9 cellular contexts compared by ENCODE assay signal in genomic region chr14:103522028-103522581, GRCh38. TPM values are rescaled to one million over a fixed set of nuclear protein-coding genes. Genes with fewer than 3 reads are reported as not detected.
A peak's percentile ranks its signal among the peaks of the same experiment; 100 is the strongest.
DNase-seq lines count a peak whose midpoint lies in the region; FAIRE-seq and TF ChIP-seq lines count a peak whose summit lies in the region.
"Had no signal": no experiment of that assay in that cellular context is flagged by ENCODE, and none has a peak within 500 bp of the region (broad histone marks: within the 10 kb centered on the region; RNA-seq: fewer than 3 reads in every experiment).

No MANE protein-coding gene starts in this region.

- no peak for TF ChIP-seq POLR2A in breast epithelium (IDR thresholded peaks at IDR 0.05)

- peaks cover 16% of the 10 kb centered on the region for H3K4me1 Mint-ChIP-seq in MCF 10A (ENCODE audit: insufficient read depth, unreplicated experiment)
- peaks cover 16% of the 10 kb centered on the region for H3K4me1 Mint-ChIP-seq in activated naive CD4-positive, alpha-beta T cell treated with anti-CD3 and anti-CD28 coated beads, Interleukin-2, amount 50 U/mL, for 24 hours

- CTCF ChIA-PET in MCF 10A (lab: Yijun Ruan, JAX): interaction anchor here (0.5 to 7.0 kb wide), 6 partner anchors 8 to 199 kb away, joined by 3 to 126 read pairs (median 5); no protein-coding TSS in a partner anchor

- H3K27ac ChIP-seq in breast epithelium (peak overlapping the region; percentile 73 to 83), hepatocyte (peak overlapping the region; percentile 90), small intestine (ENCODE audit: low read depth in 1 of 2, low read length in 1 of 2) (no peak overlapping the region)

- H3K27me3 Mint-ChIP-seq in MCF 10A (ENCODE audit: insufficient read depth, unreplicated experiment): no peaks in the 10 kb centered on the region
- H3K27me3 Mint-ChIP-seq in activated naive CD4-positive, alpha-beta T cell treated with anti-CD3 and anti-CD28 coated beads, Interleukin-2, amount 50 U/mL, for 24 hours: peaks cover 6% of the 10 kb centered on the region

- BruUV-seq in MCF 10A (replicated peaks; lab: Mats Ljungman, UMichigan): no TSS peak

- peaks cover 28% of the 10 kb centered on the region for H3K79me2 ChIP-seq in hepatocyte

- H3K4me2 ChIP-seq in hepatocyte: peak overlapping the region; percentile 100

- no peaks in the 10 kb centered on the region for H3K9me3 Mint-ChIP-seq in MCF 10A (ENCODE audit: unreplicated experiment)
- H3K9me3 Mint-ChIP-seq in activated naive CD4-positive, alpha-beta T cell treated with anti-CD3 and anti-CD28 coated beads, Interleukin-2, amount 50 U/mL, for 24 hours: no peaks in the 10 kb centered on the region

- no peaks in the 10 kb centered on the region for H3K9me3 ChIP-seq in breast epithelium
- H3K9me3 ChIP-seq in hepatocyte (ENCODE audit: low read depth): no peaks in the 10 kb centered on the region
- H3K9me3 ChIP-seq in small intestine (ENCODE audit: control insufficient read depth, low read depth): no peaks in the 10 kb centered on the region

- FAIRE-seq in small intestine (lab: Jason Lieb, UNC): no peak
- FAIRE-seq in GM19239 (lab: Jason Lieb, UNC): no peak
- FAIRE-seq: GM18507 had no signal

- H2AFZ ChIP-seq in hepatocyte: peak overlapping the region; percentile 49

- peak overlapping the region; percentile 54 to 81 (median 61) for H3K4me3 ChIP-seq in breast epithelium
- peak overlapping the region; percentile 91 for H3K4me3 ChIP-seq in hepatocyte
- H3K4me3 ChIP-seq in small intestine (ENCODE audit: low read depth in 1 of 2, low read length in 2 of 2): peak overlapping the region; percentile 59 to 69

- no peaks in the 10 kb centered on the region for H3K9me2 ChIP-seq in hepatocyte (replicated peaks; ENCODE audit: insufficient read depth)

- no peak for DNase-seq in breast epithelium (ENCODE audit: low spot score in 2 of 2)
- DNase-seq in MCF 10A (ENCODE audit: unreplicated experiment): no peak
- DNase-seq in hepatocyte (ENCODE audit: low spot score): no peak
- no peak for DNase-seq in small intestine
- no peak for DNase-seq in GM19239 (ENCODE audit: insufficient read length, low spot score)
- no peak for DNase-seq in HuH-7.5 (ENCODE audit: low spot score)
- no peak for DNase-seq in DMS114 treated with DMSO at 0.1 percent for 48 hours (lab: John Stamatoyannopoulos, UW; ENCODE audit: unreplicated experiment)

- no peak overlapping the region for H3K27ac Mint-ChIP-seq in MCF 10A (ENCODE audit: low read depth, unreplicated experiment)
- no peak overlapping the region for H3K27ac Mint-ChIP-seq in activated naive CD4-positive, alpha-beta T cell treated with anti-CD3 and anti-CD28 coated beads, Interleukin-2, amount 50 U/mL, for 24 hours

- H3K36me3 Mint-ChIP-seq in MCF 10A (ENCODE audit: insufficient read depth, unreplicated experiment): peaks cover 6% of the 10 kb centered on the region
- no peaks in the 10 kb centered on the region for H3K36me3 Mint-ChIP-seq in activated naive CD4-positive, alpha-beta T cell treated with anti-CD3 and anti-CD28 coated beads, Interleukin-2, amount 50 U/mL, for 24 hours

- H3K4me1 ChIP-seq in breast epithelium (peaks cover 0 to 5% of the 10 kb centered on the region in 2 donors), hepatocyte (ENCODE audit: insufficient read depth) (peaks cover 62% of the 10 kb centered on the region), small intestine (ENCODE audit: control insufficient read depth in 2 of 2, insufficient read depth in 1 of 2, low read depth in 1 of 2, low read length in 1 of 2) (peaks cover 0 to 2% of the 10 kb centered on the region in 2 donors)

- peaks cover 27% of the 10 kb centered on the region for H4K20me1 ChIP-seq in hepatocyte (ENCODE audit: insufficient read depth, poor library complexity, severe bottlenecking)

- TF ChIP-seq CTCF in breast epithelium (IDR thresholded peaks at IDR 0.05) (no peak), MCF 10A (IDR thresholded peaks at IDR 0.05; ENCODE audit: unreplicated experiment) (no peak), hepatocyte (IDR thresholded peaks at IDR 0.05; ENCODE audit: poor library complexity) (no peak)

- POLR2A ChIA-PET in MCF 10A (lab: Yijun Ruan, JAX): interaction anchor here (1.0 to 4.7 kb wide), 2 partner anchors 18 to 20 kb away, joined by 3 to 52 read pairs; no protein-coding TSS in a partner anchor

- no peak overlapping the region for H3K4me3 Mint-ChIP-seq in MCF 10A (ENCODE audit: unreplicated experiment)
- H3K4me3 Mint-ChIP-seq in activated naive CD4-positive, alpha-beta T cell treated with anti-CD3 and anti-CD28 coated beads, Interleukin-2, amount 50 U/mL, for 24 hours: peak overlapping the region; percentile 42

- intact Hi-C loops in breast epithelium (cut with DNase I; ENCODE audit: low total_unique reads) (no loop called here), MCF 10A (cut with micrococcal nuclease) (no loop called here)

- no peaks in the 10 kb centered on the region for H3K36me3 ChIP-seq in breast epithelium
- no peaks in the 10 kb centered on the region for H3K36me3 ChIP-seq in hepatocyte (replicated peaks; ENCODE audit: insufficient read depth, low read depth)
- no peaks in the 10 kb centered on the region for H3K36me3 ChIP-seq in small intestine (ENCODE audit: control insufficient read depth in 2 of 2, insufficient read depth in 2 of 2, low read length in 2 of 2)

- H3K27me3 ChIP-seq in breast epithelium (no peaks in the 10 kb centered on the region), hepatocyte (peaks cover 4% of the 10 kb centered on the region), small intestine (ENCODE audit: control insufficient read depth in 2 of 2, insufficient read depth in 2 of 2, low read length in 2 of 2) (peaks cover 0 to 4% of the 10 kb centered on the region in 2 donors)

- 0% methylated on average over 30 of the region's 64 CpGs for WGBS in hepatocyte (ENCODE audit: low lambda C conversion rate, missing lambda C conversion rate)
- 0 to 1% (median 1%) methylated on average over 39 to 64 of the region's 64 CpGs for WGBS in small intestine, 3 donors

RNA-seq across cellular contexts. Expression of gene CKB, which starts 0.5 kb away (rescaled TPM):
- 100 to 1,000 TPM in 1 of 3 donors, 10 to 100 TPM in 2; 61.6 to 305 (median 83.2) TPM for total RNA-seq in breast epithelium
- total RNA-seq in MCF 10A (2022): 5.7 and 8.5 TPM in 2 replicates
- total RNA-seq in hepatocyte: 523 and 682 TPM in 2 replicates
- polyA plus RNA-seq in hepatocyte: 2,788 and 2,829 TPM in 2 replicates
- polyA plus RNA-seq in small intestine: 10 to 100 TPM; 36.7 to 84.6 (median 60.8) TPM

RNA-seq across cellular contexts. Expression of gene TRMT61A, which starts 6.9 kb away (rescaled TPM):
- total RNA-seq in breast epithelium: 10 to 100 TPM; 10.7 to 17.7 (median 11.3) TPM
- 10.2 and 15.8 TPM in 2 replicates for total RNA-seq in MCF 10A (2022)
- total RNA-seq in hepatocyte: 8.2 and 8.9 TPM in 2 replicates
- 13.2 and 15.0 TPM in 2 replicates for polyA plus RNA-seq in hepatocyte
- 10 to 100 TPM in 1 of 3 donors, 1 to 10 TPM in 2; 4.9 to 16.5 (median 7.3) TPM for polyA plus RNA-seq in small intestine

RNA-seq across cellular contexts. Expression of gene BAG5, which starts 40.4 kb away (rescaled TPM):
- total RNA-seq in breast epithelium: 10 to 100 TPM; 29.5 to 45.4 (median 38.5) TPM
- total RNA-seq in MCF 10A (2022): 30.9 and 35.3 TPM in 2 replicates
- 25.8 and 27.4 TPM in 2 replicates for total RNA-seq in hepatocyte
- 11.7 and 13.9 TPM in 2 replicates for polyA plus RNA-seq in hepatocyte
- polyA plus RNA-seq in small intestine: 10 to 100 TPM in 2 of 3 donors, 1 to 10 TPM in 1; 8.5 to 14.2 (median 11.1) TPM

RNA-seq across cellular contexts. Expression of gene COA8, which starts 40.7 kb away (rescaled TPM):
- total RNA-seq in breast epithelium (10 to 100 TPM; 26.5 to 41.9 (median 27.2) TPM), MCF 10A (2022) (68.9 and 70.8 TPM in 2 replicates), hepatocyte (58.7 and 59.1 TPM in 2 replicates)
- polyA plus RNA-seq in hepatocyte (68.2 and 71.5 TPM in 2 replicates), small intestine (10 to 100 TPM; 33.0 to 68.7 (median 56.5) TPM)

Comparison
In these comparisons a context has a peak if more than half of its experiments do, and no peak if none do; other contexts are left out.
1. H3K27ac ChIP-seq: peak in breast epithelium (2 of 2) and hepatocyte (single experiment); none in small intestine (0 of 2).
2. Peak in every context shown above with its lines, with median percentiles within 50 percentile points of each other: H3K4me3 ChIP-seq.